23 cellular contexts compared by ENCODE assay signal in the genomic region with DNA sequence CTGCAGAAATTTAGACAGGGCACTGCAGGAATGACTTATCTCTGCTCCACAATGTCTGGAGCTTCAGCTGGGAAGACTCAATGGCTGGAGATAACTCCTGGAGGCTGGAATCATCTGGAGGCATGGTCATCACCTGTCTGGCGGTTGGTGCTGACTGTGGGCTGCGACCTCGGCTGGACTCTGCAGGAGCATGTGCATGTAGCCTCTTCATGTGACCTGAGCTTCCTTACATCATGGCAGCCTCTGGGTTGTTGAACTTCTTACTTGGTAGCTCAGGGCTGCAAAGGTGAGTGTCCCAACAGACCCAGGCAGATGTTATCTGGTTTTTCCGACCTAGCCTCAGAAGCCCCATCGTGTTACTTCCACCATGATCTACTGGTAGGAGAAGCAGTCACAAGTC.
DNase-seq lines count a peak whose midpoint lies in the region; ATAC-seq and TF ChIP-seq lines count a peak whose summit lies in the region.
"Had no signal": no experiment of that assay in that cellular context is flagged by ENCODE, and none has a peak within 500 bp of the region (broad histone marks: within the 10 kb centered on the region; RNA-seq: fewer than 3 reads in every experiment).

No MANE protein-coding gene starts in this region.

- no peak overlapping the region for H3K9ac ChIP-seq in neuronal stem cell (ENCODE audit: low read depth, low read length, poor library complexity)
- H3K9ac ChIP-seq: BLaER1 treated with 17β-estradiol and CSF1 and Interleukin-3, amounts not matched to agents 10 nM and 100 nM; GM23248 had no signal

- H2AFZ ChIP-seq in neuronal stem cell (ENCODE audit: low read length) = no peak overlapping the region
- H2AFZ ChIP-seq: GM23248 had no signal

- H3K4me3 ChIP-seq in HEK293 (ENCODE audit: low read depth, low read length) (no peak overlapping the region), neuronal stem cell (ENCODE audit: low read length in 2 of 2) (no peak overlapping the region), breast epithelium (no peak overlapping the region)
- H3K4me3 ChIP-seq: A549; BLaER1 treated with 17β-estradiol and CSF1 and Interleukin-3, amounts not matched to agents 10 nM and 100 nM; GM12878; GM23248 had no signal

- H3K9me3 Mint-ChIP-seq in glutamatergic neuron (ENCODE audit: unreplicated experiment) = peaks cover 32% of the 10 kb centered on the region
- H3K9me3 Mint-ChIP-seq in activated T-helper 1 cell treated with anti-CD3 and anti-CD28 coated beads, Interleukin-12 subunit alpha, Interleukin-12 subunit beta, Interleukin-2, Interleukin-4 antibody, amounts not matched to agents 30 ng/mL and 10 ng/mL and 1 ng/mL, durations not matched to agents 14 hours and 24 hours and 36 hours = no peaks in the 10 kb centered on the region
- H3K9me3 Mint-ChIP-seq: CD4-positive, alpha-beta T cell; CD8-positive, alpha-beta memory T cell had no signal

- peak overlapping the region; percentile 79 for H2BK5ac ChIP-seq in neuronal stem cell (ENCODE audit: low read length)

- H3K14ac ChIP-seq in neuronal stem cell (ENCODE audit: low read length) = no peak overlapping the region

- H3K27me3 ChIP-seq in neuronal stem cell (ENCODE audit: control insufficient read depth in 3 of 3, insufficient read depth in 3 of 3, low read depth in 1 of 3, low read length in 3 of 3) (peaks cover 0 to 19% (median 0%) of the 10 kb centered on the region in 3 experiments), breast epithelium (no peaks in the 10 kb centered on the region)
- H3K27me3 ChIP-seq: BE2C; BLaER1 treated with 17β-estradiol and CSF1 and Interleukin-3, amounts not matched to agents 10 nM and 100 nM had no signal

- H3K27ac Mint-ChIP-seq in glutamatergic neuron (ENCODE audit: unreplicated experiment) = peak overlapping the region; percentile 89
- no peak overlapping the region for H3K27ac Mint-ChIP-seq in activated T-helper 1 cell treated with anti-CD3 and anti-CD28 coated beads, Interleukin-12 subunit alpha, Interleukin-12 subunit beta, Interleukin-2, Interleukin-4 antibody, amounts not matched to agents 30 ng/mL and 10 ng/mL and 1 ng/mL, durations not matched to agents 14 hours and 24 hours and 36 hours
- H3K27ac Mint-ChIP-seq: CD14-positive monocyte; CD4-positive, alpha-beta T cell had no signal

- CTCF ChIA-PET in HEK293 (lab: Yijun Ruan, JAX) = interaction anchor here (0.6 to 1.8 kb wide), 4 partner anchors 17 to 1458 kb away, joined by 3 to 4 read pairs (median 4); no protein-coding TSS in a partner anchor

- DNase-seq in glutamatergic neuron (no peak), neuronal stem cell (ENCODE audit: low spot score) (no peak), left ventricle myocardium superior (no peak), breast epithelium (ENCODE audit: low spot score in 2 of 2) (no peak)
- no peak for DNase-seq in activated T-helper 1 cell treated with anti-CD3 and anti-CD28 coated beads, Interleukin-12 subunit alpha, Interleukin-12 subunit beta, Interleukin-2, Interleukin-4 antibody, amounts not matched to agents 30 ng/mL and 10 ng/mL and 1 ng/mL, durations not matched to agents 14 hours and 24 hours and 36 hours (ENCODE audit: low spot score)
- DNase-seq: 8988T; ACHN; AML-193; BE2C; CD4-positive, alpha-beta T cell; CD8-positive, alpha-beta memory T cell; DMS 273 treated with DMSO at 0.1 percent for 48 hours; DMS79; EL; GDM1; GM23248; H7; HCEC 1CT had no signal

- peaks cover 23% of the 10 kb centered on the region for H3K27me3 Mint-ChIP-seq in glutamatergic neuron (ENCODE audit: unreplicated experiment)
- H3K27me3 Mint-ChIP-seq in activated T-helper 1 cell treated with anti-CD3 and anti-CD28 coated beads, Interleukin-12 subunit alpha, Interleukin-12 subunit beta, Interleukin-2, Interleukin-4 antibody, amounts not matched to agents 30 ng/mL and 10 ng/mL and 1 ng/mL, durations not matched to agents 14 hours and 24 hours and 36 hours (ENCODE audit: insufficient read depth) = peaks cover 11% of the 10 kb centered on the region

- no peak overlapping the region for H3K23ac ChIP-seq in neuronal stem cell (ENCODE audit: low read depth, low read length, poor library complexity)

- no peaks in the 10 kb centered on the region for H3K36me3 Mint-ChIP-seq in glutamatergic neuron (ENCODE audit: unreplicated experiment)
- no peaks in the 10 kb centered on the region for H3K36me3 Mint-ChIP-seq in activated T-helper 1 cell treated with anti-CD3 and anti-CD28 coated beads, Interleukin-12 subunit alpha, Interleukin-12 subunit beta, Interleukin-2, Interleukin-4 antibody, amounts not matched to agents 30 ng/mL and 10 ng/mL and 1 ng/mL, durations not matched to agents 14 hours and 24 hours and 36 hours (ENCODE audit: low read depth)
- H3K36me3 Mint-ChIP-seq: CD14-positive monocyte; CD8-positive, alpha-beta memory T cell had no signal

- no peak overlapping the region for H4K8ac ChIP-seq in neuronal stem cell (ENCODE audit: low read depth, low read length)

- TF ChIP-seq CTCF in HEK293 (tag by site-specific recombination; IDR thresholded peaks at IDR 0.05) = no peak
- no peak for TF ChIP-seq CTCF in glutamatergic neuron (IDR thresholded peaks at IDR 0.05; ENCODE audit: partially characterized antibody, unreplicated experiment)
- no peak for TF ChIP-seq CTCF in breast epithelium (IDR thresholded peaks at IDR 0.05)

- H3K36me3 ChIP-seq in HEK293 (ENCODE audit: control insufficient read depth in 2 of 2, insufficient read depth in 1 of 2, low read length in 2 of 2) (no peaks in the 10 kb centered on the region), neuronal stem cell (replicated peaks in 1 of 2; ENCODE audit: control insufficient read depth in 2 of 2, insufficient read depth in 2 of 2, low read length in 2 of 2) (no peaks in the 10 kb centered on the region), breast epithelium (no peaks in the 10 kb centered on the region)
- H3K36me3 ChIP-seq: BE2C; BLaER1 treated with 17β-estradiol and CSF1 and Interleukin-3, amounts not matched to agents 10 nM and 100 nM had no signal

- H3K27ac ChIP-seq in HEK293 (ENCODE audit: extremely low read depth, low read depth, low read length) (no peak overlapping the region), neuronal stem cell (replicated peaks; ENCODE audit: low read length) (no peak overlapping the region), breast epithelium (no peak overlapping the region)
- H3K27ac ChIP-seq: A549, GM23248 had no signal

- peak overlapping the region; percentile 40 for H3K4me3 Mint-ChIP-seq in glutamatergic neuron (ENCODE audit: unreplicated experiment)
- no peak overlapping the region for H3K4me3 Mint-ChIP-seq in activated T-helper 1 cell treated with anti-CD3 and anti-CD28 coated beads, Interleukin-12 subunit alpha, Interleukin-12 subunit beta, Interleukin-2, Interleukin-4 antibody, amounts not matched to agents 30 ng/mL and 10 ng/mL and 1 ng/mL, durations not matched to agents 14 hours and 24 hours and 36 hours
- H3K4me3 Mint-ChIP-seq: CD14-positive monocyte; CD4-positive, alpha-beta T cell; CD8-positive, alpha-beta memory T cell had no signal

- peak overlapping the region; percentile 66 for H3K18ac ChIP-seq in neuronal stem cell (ENCODE audit: low read length)

- H3K9me3 ChIP-seq in HEK293 (ENCODE audit: control insufficient read depth, insufficient read depth, low read depth, low read length) (no peaks in the 10 kb centered on the region), neuronal stem cell (replicated peaks in 1 of 2; ENCODE audit: control insufficient read depth in 2 of 2, insufficient read depth in 1 of 2, low read depth in 1 of 2, low read length in 2 of 2) (peaks cover 0 to 4% of the 10 kb centered on the region in 2 donors), breast epithelium (no peaks in the 10 kb centered on the region)
- H3K9me3 ChIP-seq: BE2C had no signal

- no peak for ATAC-seq in left ventricle myocardium superior
- ATAC-seq: A549, GM12878 had no signal

- no peak overlapping the region for H3K4me2 ChIP-seq in neuronal stem cell (ENCODE audit: insufficient read depth, low read length, poor library complexity, severe bottlenecking)
- H3K4me2 ChIP-seq: A549 had no signal

- no peaks in the 10 kb centered on the region for H3K4me1 ChIP-seq in HEK293 (ENCODE audit: control insufficient read depth, insufficient read depth, low read length)
- peaks cover 0 to 39% of the 10 kb centered on the region in 2 donors for H3K4me1 ChIP-seq in neuronal stem cell (ENCODE audit: control insufficient read depth in 2 of 2, insufficient read depth in 1 of 2, low read depth in 1 of 2, low read length in 2 of 2)
- no peaks in the 10 kb centered on the region for H3K4me1 ChIP-seq in breast epithelium
- H3K4me1 ChIP-seq: A549 had no signal

- H3K4me1 Mint-ChIP-seq in glutamatergic neuron (ENCODE audit: low read depth, unreplicated experiment) = peaks cover 58% of the 10 kb centered on the region
- peaks cover 8% of the 10 kb centered on the region for H3K4me1 Mint-ChIP-seq in activated T-helper 1 cell treated with anti-CD3 and anti-CD28 coated beads, Interleukin-12 subunit alpha, Interleukin-12 subunit beta, Interleukin-2, Interleukin-4 antibody, amounts not matched to agents 30 ng/mL and 10 ng/mL and 1 ng/mL, durations not matched to agents 14 hours and 24 hours and 36 hours (ENCODE audit: low read depth)

- H2AK5ac ChIP-seq in neuronal stem cell (ENCODE audit: low read depth, low read length) = peak overlapping the region; percentile 5

- WGBS in neuronal stem cell (ENCODE audit: extremely low coverage in 2 of 2, insufficient read length in 2 of 2, insufficient replicate concordance in 1 of 2), 2 donors = no CpG with 5 or more reads among the region's 5 CpGs

- no peak overlapping the region for H3K4ac ChIP-seq in neuronal stem cell (ENCODE audit: low read length)

- intact Hi-C loops in activated T-helper 1 cell treated with anti-CD3 and anti-CD28 coated beads, Interleukin-12 subunit alpha, Interleukin-12 subunit beta, Interleukin-2, Interleukin-4 antibody, amounts not matched to agents 30 ng/mL and 10 ng/mL and 1 ng/mL, durations not matched to agents 14 hours and 24 hours and 36 hours (cut with micrococcal nuclease) = no loop called here
- intact Hi-C loops in left ventricle myocardium superior (cut with micrococcal nuclease) (no loop called here), breast epithelium (cut with DNase I; ENCODE audit: low total_unique reads) (no loop called here)

- no peaks in the 10 kb centered on the region for H3K79me1 ChIP-seq in neuronal stem cell (ENCODE audit: low read depth, low read length)

- POLR2A ChIA-PET in HEK293 (lab: Yijun Ruan, JAX) = no interaction called here

- no peak for TF ChIP-seq POLR2A in breast epithelium (IDR thresholded peaks at IDR 0.05)

- peak overlapping the region; percentile 0 for H2BK15ac ChIP-seq in neuronal stem cell (ENCODE audit: low read length)

- no peak overlapping the region for H2BK120ac ChIP-seq in neuronal stem cell (ENCODE audit: low read depth, low read length)

- H2BK12ac ChIP-seq in neuronal stem cell (ENCODE audit: low read length) = no peak overlapping the region

- no peak overlapping the region for H4K91ac ChIP-seq in neuronal stem cell (ENCODE audit: low read depth, low read length, poor library complexity)

TF ChIP-seq in HEK293, 187 proteins besides CTCF, POLR2A, EP300 and RAD21:
- TF ChIP-seq SETDB1 (IDR thresholded peaks at IDR 0.05; ENCODE audit: insufficient read length, low read length) (peak; percentile 45), ZNF302 (tag by site-specific recombination; IDR thresholded peaks at IDR 0.05; ENCODE audit: low read depth) (no peak), SP2 (tag by site-specific recombination; IDR thresholded peaks at IDR 0.05) (no peak)
TF ChIP-seq in HEK293: peak in this region for 1.
